ENCODE assay signal across 15 cellular contexts in the genomic region with DNA sequence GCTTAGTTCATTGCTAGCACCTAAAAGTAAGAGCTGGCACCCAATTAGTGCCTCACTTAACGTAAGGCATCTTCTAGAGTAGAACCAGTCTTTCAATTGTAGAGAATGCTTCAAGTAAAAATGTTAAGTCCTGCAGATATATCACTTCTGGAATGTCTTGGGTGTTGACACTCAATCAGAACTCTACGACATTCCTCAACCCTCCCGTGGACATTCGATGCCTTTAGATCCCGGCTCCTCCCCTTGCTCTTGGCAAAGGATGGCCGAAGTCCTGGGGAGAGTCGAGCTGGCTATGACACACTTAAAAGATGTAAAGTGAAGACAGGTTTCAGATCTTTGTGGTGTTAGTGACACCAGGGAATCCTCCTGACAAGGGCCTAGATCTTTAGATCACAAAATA.
DNase-seq lines count a peak whose midpoint lies in the region; ATAC-seq, FAIRE-seq and TF ChIP-seq lines count a peak whose summit lies in the region.
"Had no signal": no experiment of that assay in that cellular context is flagged by ENCODE, and none has a peak within 500 bp of the region (broad histone marks: within the 10 kb centered on the region; RNA-seq: fewer than 3 reads in every experiment).

No MANE protein-coding gene starts in this region.

- H3K9me3 Mint-ChIP-seq in GM23338 = no peaks in the 10 kb centered on the region
- H3K9me3 Mint-ChIP-seq: CD8-positive, alpha-beta T cell had no signal

- H3K9me2 ChIP-seq in GM23338 (ENCODE audit: insufficient read depth) = no peaks in the 10 kb centered on the region; the same call in 1 of the 2 replicates

- no peak overlapping the region for H3K9ac ChIP-seq in H1 (replicated peaks in 1 of 4; ENCODE audit: extremely low read depth in 1 of 4, low read depth in 3 of 4, low read length in 3 of 4)
- H3K9ac ChIP-seq: KMS-11 had no signal

- 76% methylated on average over 7 of the region's 7 CpGs; no CpG with 5 or more reads in 1 of the 2 experiments for WGBS in H1 (ENCODE audit: extremely low coverage in 1 of 2, insufficient coverage in 1 of 2, insufficient read length in 1 of 2, insufficient replicate concordance in 2 of 2, low coverage in 1 of 2, low lambda C conversion rate in 2 of 2, missing lambda C conversion rate in 1 of 2), 2 experiments
- WGBS in sigmoid colon, 2 donors = 83 to 91% methylated on average over 7 of the region's 7 CpGs

- TF ChIP-seq CTCF in GM23338 (conservative IDR thresholded peaks at IDR 0.05; ENCODE audit: low read depth in 2 of 2) (no peak), H1 (IDR thresholded peaks at IDR 0.05; ENCODE audit: control extremely low read depth in 1 of 3, insufficient read depth in 1 of 3, low read depth in 1 of 3, low read length in 3 of 3) (no peak), sigmoid colon (IDR thresholded peaks at IDR 0.05) (no peak)

- no peak overlapping the region for H3K23ac ChIP-seq in H1 (ENCODE audit: insufficient read length)

- H3K27ac ChIP-seq in GM23338 (ENCODE audit: low read depth) (no peak overlapping the region), H1 (ENCODE audit: low read depth, low read length) (no peak overlapping the region), sigmoid colon (peak overlapping the region in 3 of 4 donors; percentile 30 to 47 (median 43))
- H3K27ac ChIP-seq: KMS-11 had no signal

- no peak overlapping the region for H2BK120ac ChIP-seq in H1 (replicated peaks; ENCODE audit: low read depth, low read length)

- no peak overlapping the region for H3K4ac ChIP-seq in H1 (replicated peaks; ENCODE audit: insufficient read length, low read depth, low read length)

- TF ChIP-seq EP300 in H1 (IDR thresholded peaks at IDR 0.05; ENCODE audit: borderline replicate concordance in 1 of 2, low read depth in 2 of 2, low read length in 2 of 2) (no peak), sigmoid colon (IDR thresholded peaks at IDR 0.05) (no peak)

- no peak overlapping the region for H2BK20ac ChIP-seq in H1 (ENCODE audit: low read length)

- H4K8ac ChIP-seq in H1 (ENCODE audit: extremely low read depth, insufficient read depth, low read length) = no peak overlapping the region

- no peaks in the 10 kb centered on the region for H3K79me1 ChIP-seq in H1 (ENCODE audit: low read depth, low read length)

- in situ Hi-C loops in ACHN (cut with HindIII; ENCODE audit: low pct_ligation_motif_present, low pct_unique_long_range_greater_than_20kb, low sequenced_read_pairs) = no loop called here

- TF ChIP-seq POLR2A in H1 (IDR thresholded peaks at IDR 0.05; ENCODE audit: control extremely low read depth in 1 of 2, low read depth in 2 of 2, low read length in 2 of 2) = no peak
- TF ChIP-seq POLR2A in sigmoid colon (IDR thresholded peaks at IDR 0.05) = no peak

- H3K14ac ChIP-seq in H1 (ENCODE audit: insufficient read length) = no peak overlapping the region

- H2BK12ac ChIP-seq in H1 (ENCODE audit: low read depth, low read length) = no peak overlapping the region

- DNase-seq in GM23338 (ENCODE audit: low spot score) = peak; percentile 72
- DNase-seq in H1 (ENCODE audit: low read depth in 1 of 2, low spot score in 2 of 2) = peak in 1 of 2 experiments; percentile 43
- DNase-seq in left kidney (ENCODE audit: low read depth, low spot score) = peak; percentile 91
- no peak for DNase-seq in sigmoid colon
- no peak for DNase-seq in ACHN
- no peak for DNase-seq in SIG-M5 (lab: John Stamatoyannopoulos, UW)
- DNase-seq in T1000 (lab: John Stamatoyannopoulos, UW) = no peak
- DNase-seq: CD8-positive, alpha-beta T cell; COR-L47 had no signal

- H3K79me2 ChIP-seq in GM23338 (replicated peaks; ENCODE audit: insufficient read depth) (no peaks in the 10 kb centered on the region), H1 (ENCODE audit: control insufficient read depth in 1 of 2, insufficient read depth in 2 of 2, low read length in 2 of 2) (no peaks in the 10 kb centered on the region)

- peaks cover 8% of the 10 kb centered on the region for H3K27me3 Mint-ChIP-seq in GM23338 (ENCODE audit: insufficient read depth, low read depth, poor library complexity)

- no peaks in the 10 kb centered on the region for H3F3A ChIP-seq in GM23338 (replicated peaks; ENCODE audit: low read depth)

- H3K4me2 ChIP-seq in GM23338 = no peak overlapping the region
- no peak overlapping the region for H3K4me2 ChIP-seq in H1 (ENCODE audit: insufficient read depth in 1 of 2, low read depth in 2 of 2, low read length in 2 of 2)
- H3K4me2 ChIP-seq: KMS-11 had no signal

- H3K27me3 ChIP-seq in GM23338 (ENCODE audit: insufficient read depth) = no peaks in the 10 kb centered on the region
- H3K27me3 ChIP-seq in H1 (replicated peaks in 1 of 4; ENCODE audit: control insufficient read depth in 3 of 4, extremely low read depth in 1 of 4, insufficient read depth in 3 of 4, low read length in 3 of 4) = no peaks in the 10 kb centered on the region
- no peaks in the 10 kb centered on the region for H3K27me3 ChIP-seq in sigmoid colon

- no peaks in the 10 kb centered on the region for H3K23me2 ChIP-seq in H1 (ENCODE audit: low read depth, low read length)

- intact Hi-C loops in sigmoid colon (cut with DNase I) = no loop called here

- H4K91ac ChIP-seq in H1 (replicated peaks; ENCODE audit: insufficient read length, low read length) = no peak overlapping the region

- no peak overlapping the region for H3K4me3 Mint-ChIP-seq in GM23338
- H3K4me3 Mint-ChIP-seq: CD14-positive monocyte; CD8-positive, alpha-beta T cell had no signal

- H3K36me3 Mint-ChIP-seq in GM23338 (ENCODE audit: low read depth) = no peaks in the 10 kb centered on the region
- H3K36me3 Mint-ChIP-seq: CD14-positive monocyte; CD8-positive, alpha-beta T cell had no signal

- H3K4me1 Mint-ChIP-seq in GM23338 = peaks cover 21% of the 10 kb centered on the region
- H3K4me1 Mint-ChIP-seq: CD14-positive monocyte had no signal

- no peak overlapping the region for H3K27ac Mint-ChIP-seq in GM23338
- H3K27ac Mint-ChIP-seq: CD14-positive monocyte; CD8-positive, alpha-beta T cell had no signal

- H3K4me1 ChIP-seq in GM23338 (ENCODE audit: insufficient read depth) (peaks cover 14% of the 10 kb centered on the region; the same call in 1 of the 2 replicates), H1 (replicated peaks in 1 of 4; ENCODE audit: control insufficient read depth in 3 of 4, insufficient read depth in 4 of 4, low read length in 3 of 4) (peaks cover 0 to 3% (median 1%) of the 10 kb centered on the region in 4 experiments; a peak in 1 of 7 replicates), sigmoid colon (peaks cover 0 to 15% (median 5%) of the 10 kb centered on the region in 4 donors)

- H3K18ac ChIP-seq in H1 (ENCODE audit: extremely low read depth, low read length) = no peak overlapping the region

- H2AFZ ChIP-seq in GM23338 = no peak overlapping the region
- no peak overlapping the region for H2AFZ ChIP-seq in H1 (ENCODE audit: low read length)

- H3K4me3 ChIP-seq in GM23338 (no peak overlapping the region), H1 (ENCODE audit: extremely low read depth in 1 of 4, insufficient read depth in 2 of 4, low read depth in 3 of 4, low read length in 4 of 4) (no peak overlapping the region), sigmoid colon (no peak overlapping the region)
- H3K4me3 ChIP-seq: GM12878 had no signal

- CTCF ChIA-PET in H1 (lab: Charles Lee; ENCODE audit: partially characterized antibody) = interaction anchor here (1.2 kb wide), 1 partner anchor 45 kb away, joined by 3 read pairs; no protein-coding TSS in a partner anchor

- no peak overlapping the region for H3K56ac ChIP-seq in H1 (replicated peaks; ENCODE audit: insufficient read length, low read depth, low read length)

- no peak overlapping the region for H4K5ac ChIP-seq in H1 (ENCODE audit: insufficient read length, low read depth, low read length)

- H3K9me3 ChIP-seq in H1 (ENCODE audit: insufficient read depth in 2 of 2, low read depth in 1 of 2, low read length in 1 of 2) (no peaks in the 10 kb centered on the region), sigmoid colon (no peaks in the 10 kb centered on the region)

- no peak overlapping the region for H2BK5ac ChIP-seq in H1 (ENCODE audit: low read depth, low read length)

- H4K20me1 ChIP-seq in GM23338 (replicated peaks; ENCODE audit: insufficient read depth) (no peaks in the 10 kb centered on the region; the same call in 1 of the 2 replicates), H1 (replicated peaks in 1 of 2; ENCODE audit: control insufficient read depth in 1 of 2, insufficient read depth in 2 of 2, low read length in 2 of 2) (no peaks in the 10 kb centered on the region)

- H2AK5ac ChIP-seq in H1 (ENCODE audit: low read depth, low read length) = no peak overlapping the region

- TF ChIP-seq RAD21 in H1 (IDR thresholded peaks at IDR 0.05 in 1 of 2, conservative IDR thresholded peaks at IDR 0.05 in 1 of 2; ENCODE audit: low read depth in 2 of 2, low read length in 2 of 2) = no peak

- peak; percentile 28 for FAIRE-seq in H1 (lab: Jason Lieb, UNC)
- FAIRE-seq: A204.1, GM12878, GM18507, HepG2 had no signal

- H2BK15ac ChIP-seq in H1 (ENCODE audit: low read length) = no peak overlapping the region

- POLR2A ChIA-PET in H1 (lab: Charles Lee; ENCODE audit: partially characterized antibody) = no interaction called here

- peak; percentile 77 for ATAC-seq in GM23338
- ATAC-seq: CD8-positive, alpha-beta T cell; GM12878; HepG2 had no signal

- H3K36me3 ChIP-seq in GM23338 (ENCODE audit: insufficient read depth) (no peaks in the 10 kb centered on the region), H1 (ENCODE audit: control insufficient read depth in 2 of 4, insufficient read depth in 4 of 4, low read length in 3 of 4) (no peaks in the 10 kb centered on the region), sigmoid colon (no peaks in the 10 kb centered on the region)

TF ChIP-seq in GM23338, 12 proteins besides CTCF, POLR2A, EP300 and RAD21 (continues in another document):
- no peak for TF ChIP-seq EZH2phosphoT487 (IDR thresholded peaks at IDR 0.05; ENCODE audit: unreplicated experiment)
- TF ChIP-seq EZH2 (IDR thresholded peaks at IDR 0.05; ENCODE audit: low read depth, unreplicated experiment) = no peak

Comparison
In these comparisons a context has a peak if more than half of its experiments do, and no peak if none do; other contexts are left out.
1. DNase-seq: peak in GM23338 (single experiment) and left kidney (single experiment); none in sigmoid colon (single experiment), ACHN (single experiment), SIG-M5 (single experiment) and T1000 (single experiment).
2. H3K27ac ChIP-seq: peak in sigmoid colon (3 of 4); none in GM23338 (single experiment) and H1 (single experiment).